ENCODE assay signal across 9 cellular contexts in the genomic region with DNA sequence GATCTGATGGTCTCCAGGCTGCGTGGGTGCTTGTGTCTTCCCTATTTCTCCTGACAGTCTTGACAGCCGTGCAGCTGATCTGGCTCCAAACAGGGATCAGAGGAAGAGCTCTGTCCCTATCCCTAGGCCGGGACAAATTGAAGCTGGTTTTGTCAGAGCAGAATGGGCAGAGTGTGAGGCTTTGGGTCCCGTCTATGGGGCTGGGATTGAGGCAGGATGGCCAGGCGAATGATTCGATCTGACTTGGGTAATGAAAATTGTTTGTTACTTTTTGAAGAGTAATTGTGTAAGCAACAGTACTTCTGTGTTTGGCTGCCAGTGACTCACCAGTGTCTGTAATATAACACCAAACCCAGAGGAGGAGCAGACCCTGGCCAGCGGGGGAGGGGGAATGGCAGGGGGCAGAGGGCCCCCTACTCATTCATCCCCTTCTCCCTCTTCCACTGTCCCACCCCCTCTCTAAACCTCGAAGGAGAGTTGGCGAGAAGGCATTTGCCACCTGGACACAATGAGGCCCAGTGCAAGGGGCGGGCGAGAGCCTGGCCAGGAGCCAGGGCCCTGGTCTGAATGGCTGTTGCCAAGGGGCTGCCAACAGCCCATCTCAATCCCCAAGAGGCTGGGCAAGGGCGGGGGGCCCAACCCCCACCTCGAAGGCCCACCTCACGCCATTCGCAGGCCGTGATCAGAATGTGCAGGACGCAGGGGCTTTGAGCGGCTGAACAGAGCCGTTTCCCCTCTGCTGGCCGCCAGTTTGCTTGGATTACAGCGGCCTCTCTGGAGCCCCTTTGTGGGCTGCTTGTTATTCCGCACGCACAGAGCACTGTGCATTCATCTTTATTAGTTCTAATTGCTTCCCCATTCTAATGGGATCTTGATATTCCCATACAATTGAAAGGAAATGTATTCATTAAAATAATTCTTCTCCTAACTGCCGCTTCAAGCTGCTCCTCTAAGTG. TPM values are rescaled to one million over a fixed set of nuclear protein-coding genes. Genes with fewer than 3 reads are reported as not detected.
DNase-seq lines count a peak whose midpoint lies in the region; ATAC-seq and TF ChIP-seq lines count a peak whose summit lies in the region.
"Had no signal": no experiment of that assay in that cellular context is flagged by ENCODE, and none has a peak within 500 bp of the region (broad histone marks: within the 10 kb centered on the region; RNA-seq: fewer than 3 reads in every experiment).

No MANE protein-coding gene starts in this region.

- no peak overlapping the region for H3K9ac ChIP-seq in PC-3 (ENCODE audit: low read length)

- peak overlapping the region; percentile 26; the same call in 1 of the 2 replicates for H3K27ac ChIP-seq in PC-3 (ENCODE audit: low read length)
- H3K27ac ChIP-seq: HL-60 had no signal

- H3K9me3 ChIP-seq in PC-3 (ENCODE audit: low read length) = no peaks in the 10 kb centered on the region

- H2AFZ ChIP-seq in PC-3 (ENCODE audit: low read length) = peak overlapping the region; percentile 57; the same call in 1 of the 2 replicates

- H4K20me1 ChIP-seq in PC-3 (ENCODE audit: low read length) = no peaks in the 10 kb centered on the region

- no peaks in the 10 kb centered on the region for H3K79me2 ChIP-seq in PC-3 (ENCODE audit: low read length)

- ATAC-seq in PC-3 (peak; percentile 35), sciatic nerve (peak; percentile 73), HG03025 (IDR thresholded peaks at IDR 0.05; ENCODE audit: low FRiP score, unreplicated experiment) (no peak), HG03045 (IDR thresholded peaks at IDR 0.05; ENCODE audit: unreplicated experiment) (no peak), GM21825 (IDR thresholded peaks at IDR 0.05; ENCODE audit: unreplicated experiment) (no peak)

- POLR2A ChIA-PET in PC-3 (lab: Charles Lee; ENCODE audit: unreplicated experiment) = no interaction called here

- CTCF ChIA-PET in PC-3 (lab: Charles Lee) = no interaction called here

- no peak for TF ChIP-seq CTCF in PC-3 (conservative IDR thresholded peaks at IDR 0.05; ENCODE audit: low read depth, low read length)

- peak overlapping the region; percentile 65 for H3K4me2 ChIP-seq in PC-3 (ENCODE audit: low read length)

- DNase-seq in H7 = peak; percentile 80
- peak; percentile 64 for DNase-seq in PC-3
- DNase-seq in globus pallidus (ENCODE audit: low spot score) = peak; percentile 33
- peak; percentile 66 for DNase-seq in sciatic nerve (ENCODE audit: low spot score)
- no peak for DNase-seq in GF-D8 (lab: John Stamatoyannopoulos, UW)

- intact Hi-C loops in PC-3 (cut with micrococcal nuclease) = no loop called here
- intact Hi-C loops in sciatic nerve (cut with DNase I) = loop anchor here (5.0 kb wide), 1 partner anchor 150 kb away; no protein-coding TSS in a partner anchor

- H3K4me1 ChIP-seq in PC-3 (ENCODE audit: insufficient read depth, low read length) = peaks cover 27% of the 10 kb centered on the region

- H3K36me3 ChIP-seq in H7 (replicated peaks; ENCODE audit: control insufficient read depth, insufficient read depth, low read length) (no peaks in the 10 kb centered on the region), PC-3 (ENCODE audit: low read depth, low read length) (no peaks in the 10 kb centered on the region)

- H3K4me3 ChIP-seq in H7 (ENCODE audit: insufficient read depth, low read depth, low read length) (no peak overlapping the region), PC-3 (ENCODE audit: low read length) (peak overlapping the region; percentile 28)

- H3K27me3 ChIP-seq in H7 (ENCODE audit: control insufficient read depth, insufficient read depth, low read length) = no peaks in the 10 kb centered on the region
- H3K27me3 ChIP-seq in PC-3 (ENCODE audit: low read length) = no peaks in the 10 kb centered on the region

- BruUV-seq in PC-3 (replicated peaks; lab: Mats Ljungman, UMichigan) = no TSS peak

- H3F3A ChIP-seq in PC-3 (ENCODE audit: low read length, unreplicated experiment) = peaks cover 5% of the 10 kb centered on the region

- H3K9me2 ChIP-seq in PC-3 (replicated peaks; ENCODE audit: low read length) = no peaks in the 10 kb centered on the region

RNA-seq across cellular contexts. Expression of a gene that starts 5.1 kb away (rescaled TPM):
- total RNA-seq in H7 (2014; rRNA removed; shearing (Covaris generic)) = 59.8 and 61.0 TPM in 2 replicates
- 43.6 and 57.4 TPM in 2 replicates for total RNA-seq in PC-3 (2014; rRNA removed)
- total RNA-seq in sciatic nerve = 25.0 TPM

Comparison
In these comparisons a context has a peak if more than half of its experiments do, and no peak if none do; other contexts are left out.
1. ATAC-seq: peak in PC-3 (single experiment) and sciatic nerve (single experiment); none in HG03025 (single experiment), HG03045 (single experiment) and GM21825 (single experiment).